ENCODE assay signal across 9 cellular contexts in the genomic region with DNA sequence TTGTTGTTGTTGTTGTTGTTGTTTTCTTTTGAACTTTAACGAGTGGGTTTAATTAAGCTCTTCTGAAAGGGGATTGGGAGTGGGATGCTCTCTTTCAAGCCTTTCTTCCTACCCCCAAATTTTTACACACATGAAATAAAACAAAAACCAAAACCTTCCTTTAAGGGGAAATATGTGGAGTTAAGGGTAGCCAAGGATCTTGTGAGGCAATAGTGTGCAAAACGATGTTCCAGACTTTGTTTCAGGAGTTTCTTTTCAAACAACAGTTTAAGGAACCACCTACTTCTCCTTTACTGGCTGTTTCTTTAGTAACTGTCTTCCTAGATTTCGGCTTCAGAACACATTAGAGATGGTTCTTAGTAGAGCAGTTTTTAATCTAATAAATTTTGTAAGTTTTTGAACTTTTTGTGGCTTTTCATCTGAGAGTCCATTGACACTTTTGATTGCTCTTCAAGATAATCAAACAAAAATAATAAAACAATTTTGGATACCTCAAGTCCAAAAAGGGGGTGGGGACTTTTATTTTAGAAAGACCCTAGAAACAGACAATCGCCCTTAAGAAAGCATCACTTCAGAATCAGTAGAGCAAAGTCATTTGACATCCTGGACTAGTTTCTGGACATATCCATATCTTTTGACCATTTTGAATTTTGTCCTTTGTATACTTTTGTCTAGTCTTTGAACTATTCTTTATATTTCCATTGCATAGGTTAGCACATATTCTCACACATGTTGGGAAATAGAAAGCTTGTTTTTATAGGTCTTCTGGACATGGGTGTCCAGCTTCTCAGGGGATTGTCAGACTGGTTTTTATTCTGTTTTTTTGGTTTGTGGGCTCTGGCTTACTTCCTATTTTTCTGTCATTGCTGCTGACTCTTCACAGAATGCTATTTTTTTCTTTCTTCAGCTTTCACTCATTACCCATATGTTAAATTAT. TPM values are rescaled to one million over a fixed set of nuclear protein-coding genes. Genes with fewer than 3 reads are reported as not detected.
DNase-seq lines count a peak whose midpoint lies in the region; ATAC-seq and TF ChIP-seq lines count a peak whose summit lies in the region.
"Had no signal": no experiment of that assay in that cellular context is flagged by ENCODE, and none has a peak within 500 bp of the region (broad histone marks: within the 10 kb centered on the region; RNA-seq: fewer than 3 reads in every experiment).

No MANE protein-coding gene starts in this region.

- TF ChIP-seq POLR2A in GM18505 (IDR thresholded peaks at IDR 0.05; ENCODE audit: borderline replicate concordance, extremely low read depth, insufficient read depth, insufficient read length) = no peak

- DNase-seq in HCEC 1CT = peak; percentile 24
- DNase-seq in NOMO-1 treated with DMSO at 0.1 percent for 48 hours (lab: John Stamatoyannopoulos, UW; ENCODE audit: unreplicated experiment) = peak; percentile 85
- peak in 1 of 2 donors; percentile 44 for DNase-seq in foreskin fibroblast
- DNase-seq in stimulated activated CD4-positive, alpha-beta T cell treated with anti-CD3 and anti-CD28 coated beads, Interleukin-4, amount 100 ng/mL, for 1 hour = no peak
- DNase-seq in COLO668 (lab: John Stamatoyannopoulos, UW; ENCODE audit: unreplicated experiment) = no peak
- no peak for DNase-seq in RKO (ENCODE audit: low spot score)
- no peak for DNase-seq in ureter (ENCODE audit: low spot score)

- no peak for TF ChIP-seq CTCF in foreskin fibroblast (IDR thresholded peaks at IDR 0.05; ENCODE audit: low read depth, low read length)

- H3K4me3 ChIP-seq in foreskin fibroblast (ENCODE audit: low read depth in 1 of 2, low read length in 2 of 2) = peak overlapping the region; percentile 24 to 94
- H3K4me3 ChIP-seq: lung had no signal

- ATAC-seq in GM18505 (IDR thresholded peaks at IDR 0.05; ENCODE audit: unreplicated experiment) = peak; percentile 38

RNA-seq across cellular contexts. Expression of gene DIPK2A, which starts 6.0 kb away (rescaled TPM):
- 24.7 TPM for total RNA-seq in ureter

Comparison
In these comparisons a context has a peak if more than half of its experiments do, and no peak if none do; other contexts are left out.
1. DNase-seq: peak in HCEC 1CT (single experiment) and NOMO-1 treated with DMSO at 0.1 percent for 48 hours (single experiment); none in stimulated activated CD4-positive, alpha-beta T cell treated with anti-CD3 and anti-CD28 coated beads, Interleukin-4, amount 100 ng/mL, for 1 hour (single experiment), COLO668 (single experiment), RKO (single experiment) and ureter (single experiment).